In the genomic region with DNA sequence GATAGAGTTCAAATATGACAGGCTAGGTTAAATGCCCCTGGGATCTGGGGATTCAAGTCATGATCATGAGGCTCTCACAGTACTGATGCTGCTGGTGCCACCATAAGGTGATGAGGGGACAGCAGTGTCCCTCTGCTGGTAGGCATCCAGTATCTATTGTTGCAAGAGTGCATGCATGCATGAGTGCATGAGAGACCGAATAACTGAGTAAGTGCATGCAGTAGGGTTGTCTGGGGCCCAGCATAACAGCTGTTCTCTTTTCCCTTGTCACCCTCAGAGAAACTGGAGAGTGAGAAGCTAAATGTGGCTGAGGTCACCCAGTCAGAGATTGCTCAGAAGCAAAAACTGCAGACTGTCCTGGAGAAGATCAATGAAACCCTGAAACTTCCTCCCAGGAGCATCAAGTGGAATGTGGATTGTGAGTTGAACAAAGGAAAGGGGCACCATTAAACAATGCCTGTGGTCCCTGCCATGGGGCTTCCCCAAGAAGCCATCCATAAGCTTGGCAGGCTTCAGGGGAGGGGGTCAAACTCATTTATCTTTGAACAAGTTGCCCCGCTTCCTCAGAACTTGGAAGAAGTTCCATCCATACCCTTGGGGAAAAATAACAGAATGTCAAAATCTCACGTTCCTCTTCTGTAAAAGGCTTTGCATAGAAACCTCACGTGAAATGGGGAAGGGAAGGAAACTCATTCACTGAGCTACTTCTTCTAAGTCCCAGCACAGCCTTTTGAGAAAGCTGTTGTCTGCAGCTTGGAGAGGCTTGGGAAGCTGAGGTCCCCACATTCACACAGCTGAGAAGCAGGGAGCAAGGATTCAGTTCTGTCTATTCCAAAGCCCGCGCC, we compare ENCODE assay signal across 1 cellular context.
TF ChIP-seq lines count a peak whose summit lies in the region.

No MANE protein-coding gene starts in this region.

TF ChIP-seq in GM23338, 12 proteins besides CTCF, POLR2A, EP300 and RAD21 (continued from another document):
- TF ChIP-seq, protein P1, sequence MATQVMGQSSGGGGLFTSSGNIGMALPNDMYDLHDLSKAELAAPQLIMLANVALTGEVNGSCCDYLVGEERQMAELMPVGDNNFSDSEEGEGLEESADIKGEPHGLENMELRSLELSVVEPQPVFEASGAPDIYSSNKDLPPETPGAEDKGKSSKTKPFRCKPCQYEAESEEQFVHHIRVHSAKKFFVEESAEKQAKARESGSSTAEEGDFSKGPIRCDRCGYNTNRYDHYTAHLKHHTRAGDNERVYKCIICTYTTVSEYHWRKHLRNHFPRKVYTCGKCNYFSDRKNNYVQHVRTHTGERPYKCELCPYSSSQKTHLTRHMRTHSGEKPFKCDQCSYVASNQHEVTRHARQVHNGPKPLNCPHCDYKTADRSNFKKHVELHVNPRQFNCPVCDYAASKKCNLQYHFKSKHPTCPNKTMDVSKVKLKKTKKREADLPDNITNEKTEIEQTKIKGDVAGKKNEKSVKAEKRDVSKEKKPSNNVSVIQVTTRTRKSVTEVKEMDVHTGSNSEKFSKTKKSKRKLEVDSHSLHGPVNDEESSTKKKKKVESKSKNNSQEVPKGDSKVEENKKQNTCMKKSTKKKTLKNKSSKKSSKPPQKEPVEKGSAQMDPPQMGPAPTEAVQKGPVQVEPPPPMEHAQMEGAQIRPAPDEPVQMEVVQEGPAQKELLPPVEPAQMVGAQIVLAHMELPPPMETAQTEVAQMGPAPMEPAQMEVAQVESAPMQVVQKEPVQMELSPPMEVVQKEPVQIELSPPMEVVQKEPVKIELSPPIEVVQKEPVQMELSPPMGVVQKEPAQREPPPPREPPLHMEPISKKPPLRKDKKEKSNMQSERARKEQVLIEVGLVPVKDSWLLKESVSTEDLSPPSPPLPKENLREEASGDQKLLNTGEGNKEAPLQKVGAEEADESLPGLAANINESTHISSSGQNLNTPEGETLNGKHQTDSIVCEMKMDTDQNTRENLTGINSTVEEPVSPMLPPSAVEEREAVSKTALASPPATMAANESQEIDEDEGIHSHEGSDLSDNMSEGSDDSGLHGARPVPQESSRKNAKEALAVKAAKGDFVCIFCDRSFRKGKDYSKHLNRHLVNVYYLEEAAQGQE (IDR thresholded peaks at IDR 0.05; ENCODE audit: unreplicated experiment) = no peak
- TF ChIP-seq, protein P2, sequence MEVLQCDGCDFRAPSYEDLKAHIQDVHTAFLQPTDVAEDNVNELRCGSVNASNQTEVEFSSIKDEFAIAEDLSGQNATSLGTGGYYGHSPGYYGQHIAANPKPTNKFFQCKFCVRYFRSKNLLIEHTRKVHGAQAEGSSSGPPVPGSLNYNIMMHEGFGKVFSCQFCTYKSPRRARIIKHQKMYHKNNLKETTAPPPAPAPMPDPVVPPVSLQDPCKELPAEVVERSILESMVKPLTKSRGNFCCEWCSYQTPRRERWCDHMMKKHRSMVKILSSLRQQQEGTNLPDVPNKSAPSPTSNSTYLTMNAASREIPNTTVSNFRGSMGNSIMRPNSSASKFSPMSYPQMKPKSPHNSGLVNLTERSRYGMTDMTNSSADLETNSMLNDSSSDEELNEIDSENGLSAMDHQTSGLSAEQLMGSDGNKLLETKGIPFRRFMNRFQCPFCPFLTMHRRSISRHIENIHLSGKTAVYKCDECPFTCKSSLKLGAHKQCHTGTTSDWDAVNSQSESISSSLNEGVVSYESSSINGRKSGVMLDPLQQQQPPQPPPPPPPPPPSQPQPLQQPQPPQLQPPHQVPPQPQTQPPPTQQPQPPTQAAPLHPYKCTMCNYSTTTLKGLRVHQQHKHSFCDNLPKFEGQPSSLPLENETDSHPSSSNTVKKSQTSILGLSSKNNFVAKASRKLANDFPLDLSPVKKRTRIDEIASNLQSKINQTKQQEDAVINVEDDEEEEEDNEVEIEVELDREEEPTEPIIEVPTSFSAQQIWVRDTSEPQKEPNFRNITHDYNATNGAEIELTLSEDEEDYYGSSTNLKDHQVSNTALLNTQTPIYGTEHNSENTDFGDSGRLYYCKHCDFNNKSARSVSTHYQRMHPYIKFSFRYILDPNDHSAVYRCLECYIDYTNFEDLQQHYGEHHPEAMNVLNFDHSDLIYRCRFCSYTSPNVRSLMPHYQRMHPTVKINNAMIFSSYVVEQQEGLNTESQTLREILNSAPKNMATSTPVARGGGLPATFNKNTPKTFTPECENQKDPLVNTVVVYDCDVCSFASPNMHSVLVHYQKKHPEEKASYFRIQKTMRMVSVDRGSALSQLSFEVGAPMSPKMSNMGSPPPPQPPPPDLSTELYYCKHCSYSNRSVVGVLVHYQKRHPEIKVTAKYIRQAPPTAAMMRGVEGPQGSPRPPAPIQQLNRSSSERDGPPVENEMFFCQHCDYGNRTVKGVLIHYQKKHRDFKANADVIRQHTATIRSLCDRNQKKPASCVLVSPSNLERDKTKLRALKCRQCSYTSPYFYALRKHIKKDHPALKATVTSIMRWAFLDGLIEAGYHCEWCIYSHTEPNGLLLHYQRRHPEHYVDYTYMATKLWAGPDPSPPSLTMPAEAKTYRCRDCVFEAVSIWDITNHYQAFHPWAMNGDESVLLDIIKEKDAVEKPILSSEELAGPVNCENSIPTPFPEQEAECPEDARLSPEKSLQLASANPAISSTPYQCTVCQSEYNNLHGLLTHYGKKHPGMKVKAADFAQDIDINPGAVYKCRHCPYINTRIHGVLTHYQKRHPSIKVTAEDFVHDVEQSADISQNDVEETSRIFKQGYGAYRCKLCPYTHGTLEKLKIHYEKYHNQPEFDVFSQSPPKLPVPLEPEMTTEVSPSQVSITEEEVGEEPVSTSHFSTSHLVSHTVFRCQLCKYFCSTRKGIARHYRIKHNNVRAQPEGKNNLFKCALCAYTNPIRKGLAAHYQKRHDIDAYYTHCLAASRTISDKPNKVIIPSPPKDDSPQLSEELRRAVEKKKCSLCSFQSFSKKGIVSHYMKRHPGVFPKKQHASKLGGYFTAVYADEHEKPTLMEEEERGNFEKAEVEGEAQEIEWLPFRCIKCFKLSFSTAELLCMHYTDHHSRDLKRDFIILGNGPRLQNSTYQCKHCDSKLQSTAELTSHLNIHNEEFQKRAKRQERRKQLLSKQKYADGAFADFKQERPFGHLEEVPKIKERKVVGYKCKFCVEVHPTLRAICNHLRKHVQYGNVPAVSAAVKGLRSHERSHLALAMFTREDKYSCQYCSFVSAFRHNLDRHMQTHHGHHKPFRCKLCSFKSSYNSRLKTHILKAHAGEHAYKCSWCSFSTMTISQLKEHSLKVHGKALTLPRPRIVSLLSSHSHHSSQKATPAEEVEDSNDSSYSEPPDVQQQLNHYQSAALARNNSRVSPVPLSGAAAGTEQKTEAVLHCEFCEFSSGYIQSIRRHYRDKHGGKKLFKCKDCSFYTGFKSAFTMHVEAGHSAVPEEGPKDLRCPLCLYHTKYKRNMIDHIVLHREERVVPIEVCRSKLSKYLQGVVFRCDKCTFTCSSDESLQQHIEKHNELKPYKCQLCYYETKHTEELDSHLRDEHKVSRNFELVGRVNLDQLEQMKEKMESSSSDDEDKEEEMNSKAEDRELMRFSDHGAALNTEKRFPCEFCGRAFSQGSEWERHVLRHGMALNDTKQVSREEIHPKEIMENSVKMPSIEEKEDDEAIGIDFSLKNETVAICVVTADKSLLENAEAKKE (CRISPR knock-in tag; IDR thresholded peaks at IDR 0.05) = no peak
- no peak for TF ChIP-seq POLR2AphosphoS5 (IDR thresholded peaks at IDR 0.05; ENCODE audit: low read depth)
- no peak for TF ChIP-seq CREB1 (CRISPR knock-in tag; IDR thresholded peaks at IDR 0.05; ENCODE audit: low read depth)
- TF ChIP-seq ETS1 (IDR thresholded peaks at IDR 0.05) = no peak
- TF ChIP-seq EZH2 (IDR thresholded peaks at IDR 0.05; ENCODE audit: low read depth, unreplicated experiment) = no peak
